9 cellular contexts compared by ENCODE assay signal in genomic region chr12:108630481-108631207, GRCh38. TPM values are rescaled to one million over a fixed set of nuclear protein-coding genes. Genes with fewer than 3 reads are reported as not detected.
A peak's percentile ranks its signal among the peaks of the same experiment; 100 is the strongest.
DNase-seq lines count a peak whose midpoint lies in the region; ATAC-seq, FAIRE-seq and TF ChIP-seq lines count a peak whose summit lies in the region.
"Had no signal": no experiment of that assay in that cellular context is flagged by ENCODE, and none has a peak within 500 bp of the region (broad histone marks: within the 10 kb centered on the region; RNA-seq: fewer than 3 reads in every experiment).

No MANE protein-coding gene starts in this region.

- peaks cover 29% of the 10 kb centered on the region for H3K4me1 Mint-ChIP-seq in GM23338

- no peaks in the 10 kb centered on the region for H3K9me3 ChIP-seq in RWPE2 (ENCODE audit: severe bottlenecking)
- H3K9me3 ChIP-seq in tibial artery: no peaks in the 10 kb centered on the region

- H3K36me3 Mint-ChIP-seq in GM23338 (ENCODE audit: low read depth): no peaks in the 10 kb centered on the region

- peak overlapping the region; percentile 72 for H2AFZ ChIP-seq in GM23338

- ATAC-seq in GM23338 (no peak), RWPE2 (ENCODE audit: low read depth) (peak; percentile 43), left ventricle myocardium superior (no peak)

- no peak for FAIRE-seq in urothelium cell line (lab: Jason Lieb, UNC)

- H3K27me3 Mint-ChIP-seq in GM23338 (ENCODE audit: insufficient read depth, low read depth, poor library complexity): peaks cover 8% of the 10 kb centered on the region

- H3K36me3 ChIP-seq in GM23338 (ENCODE audit: insufficient read depth) (no peaks in the 10 kb centered on the region), RWPE2 (ENCODE audit: low read depth) (no peaks in the 10 kb centered on the region), tibial artery (no peaks in the 10 kb centered on the region)

- H3K4me1 ChIP-seq in GM23338 (ENCODE audit: insufficient read depth): peaks cover 22% of the 10 kb centered on the region; the same call in 1 of the 2 replicates
- peaks cover 39% of the 10 kb centered on the region for H3K4me1 ChIP-seq in RWPE2 (ENCODE audit: insufficient read depth, poor library complexity, severe bottlenecking)
- peaks cover 0 to 6% (median 0%) of the 10 kb centered on the region in 4 donors for H3K4me1 ChIP-seq in tibial artery

- H3K27ac ChIP-seq in GM23338 (ENCODE audit: low read depth) (no peak overlapping the region), RWPE2 (ENCODE audit: poor library complexity, severe bottlenecking) (peak overlapping the region; percentile 84), skin epidermis (peak overlapping the region in 20 of 21 experiments; percentile 14 to 97 (median 78)), tibial artery (no peak overlapping the region)

- no peak overlapping the region for H3K4me2 ChIP-seq in GM23338

- H3F3A ChIP-seq in GM23338 (replicated peaks; ENCODE audit: low read depth): 0 out of 2 replicates have a peak, but pooled peaks cover 2% of the 10 kb centered on the region

- H3K9me3 Mint-ChIP-seq in GM23338: no peaks in the 10 kb centered on the region

- H3K79me2 ChIP-seq in GM23338 (replicated peaks; ENCODE audit: insufficient read depth): no peaks in the 10 kb centered on the region

- H3K27ac Mint-ChIP-seq in GM23338: no peak overlapping the region

- H3K27me3 ChIP-seq in GM23338 (ENCODE audit: insufficient read depth) (no peaks in the 10 kb centered on the region), RWPE2 (ENCODE audit: insufficient read depth, poor library complexity, severe bottlenecking) (no peaks in the 10 kb centered on the region), tibial artery (peaks cover 0 to 21% of the 10 kb centered on the region in 2 donors)

- H3K4me3 ChIP-seq in GM23338 (no peak overlapping the region), RWPE2 (ENCODE audit: severe bottlenecking) (no peak overlapping the region), epithelial cell of esophagus (ENCODE audit: low read length) (no peak overlapping the region), skin epidermis (peak overlapping the region in 1 of 7 experiments; percentile 5), tibial artery (no peak overlapping the region)

- TF ChIP-seq CTCF in GM23338 (conservative IDR thresholded peaks at IDR 0.05; ENCODE audit: low read depth in 2 of 2) (no peak), RWPE2 (IDR thresholded peaks at IDR 0.05; ENCODE audit: poor library complexity, severe bottlenecking) (peak; percentile 4), epithelial cell of esophagus (IDR thresholded peaks at IDR 0.05; ENCODE audit: insufficient read depth, low read depth, low read length, missing control alignments) (no peak), tibial artery (IDR thresholded peaks at IDR 0.05) (no peak)

- no peaks in the 10 kb centered on the region for H4K20me1 ChIP-seq in GM23338 (replicated peaks; ENCODE audit: insufficient read depth)

- no peaks in the 10 kb centered on the region for H3K9me2 ChIP-seq in GM23338 (ENCODE audit: insufficient read depth)

- DNase-seq in GM23338 (ENCODE audit: low spot score) (no peak), RWPE2 (ENCODE audit: low spot score) (no peak), epithelial cell of esophagus (ENCODE audit: low read depth) (peak; percentile 93), GM19240 (ENCODE audit: insufficient read length, low spot score) (no peak), urothelium cell line (ENCODE audit: low spot score) (no peak), tibial artery (no peak), left ventricle myocardium superior (no peak)
- DNase-seq: GOT3 had no signal

- intact Hi-C loops in tibial artery (cut with DNase I; ENCODE audit: low total_unique reads) (no loop called here), left ventricle myocardium superior (cut with micrococcal nuclease) (no loop called here)

- H3K4me3 Mint-ChIP-seq in GM23338: no peak overlapping the region

TF ChIP-seq in GM23338, 12 proteins besides CTCF, POLR2A, EP300 and RAD21 (continues in another document):
- no peak for TF ChIP-seq ZNF331 (CRISPR knock-in tag; IDR thresholded peaks at IDR 0.05; ENCODE audit: low read depth)
- no peak for TF ChIP-seq NANOG (IDR thresholded peaks at IDR 0.05; ENCODE audit: borderline replicate concordance)
- TF ChIP-seq EZH2phosphoT487 (IDR thresholded peaks at IDR 0.05; ENCODE audit: unreplicated experiment): no peak
- TF ChIP-seq ZNF462 (CRISPR knock-in tag; IDR thresholded peaks at IDR 0.05): no peak
- TF ChIP-seq STAT1 (IDR thresholded peaks at IDR 0.05; ENCODE audit: unreplicated experiment): no peak

RNA-seq across cellular contexts. Expression of gene SELPLG, which starts 3.0 kb away (rescaled TPM):
- 0.56 TPM in 1 of 2 replicates, not detected in the other for total RNA-seq in GM23338 (2014; rRNA removed; shearing (Covaris generic))
- polyA plus RNA-seq in GM23338 (2016; fragmentation: Nextera tagmentation; extraction: Ambion mirVana): 0.16 TPM in 1 of 2 replicates, not detected in the other
- 4.1 TPM for total RNA-seq in left ventricle myocardium superior

RNA-seq across cellular contexts. Expression of gene TMEM119, which starts 32.8 kb away (rescaled TPM):
- 0.07 and 0.35 TPM in 2 replicates for total RNA-seq in GM23338 (2014; rRNA removed; shearing (Covaris generic))
- 0.06 TPM in 1 of 2 replicates, not detected in the other for polyA plus RNA-seq in GM23338 (2016; fragmentation: Nextera tagmentation; extraction: Ambion mirVana)
- total RNA-seq in left ventricle myocardium superior: 1.4 TPM

Comparison
In these comparisons a context has a peak if more than half of its experiments do, and no peak if none do; other contexts are left out.
1. H3K27ac ChIP-seq: peak in RWPE2 (single experiment) and skin epidermis (20 of 21); none in GM23338 (single experiment) and tibial artery (0 of 2).